In the genomic region with DNA sequence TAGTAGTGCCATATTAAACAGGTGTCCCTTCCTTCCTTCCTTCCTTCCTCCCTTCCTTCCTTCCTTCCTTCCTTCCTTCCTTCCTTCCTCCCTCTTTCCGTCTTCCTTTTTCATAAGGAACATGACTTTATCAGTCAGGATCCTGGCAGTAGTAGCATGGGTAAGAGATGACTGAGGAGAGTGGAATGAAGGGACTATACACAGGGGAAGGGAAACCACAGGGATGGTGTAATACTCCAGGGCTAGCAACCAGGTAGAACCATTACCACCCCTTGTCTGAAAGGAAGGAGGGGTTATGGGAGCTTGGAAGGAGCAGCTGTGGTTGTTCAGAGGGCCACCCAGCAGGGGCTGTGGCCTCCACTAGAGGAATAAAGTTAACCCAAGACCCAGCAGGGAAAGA, we compare ENCODE assay signal across 23 cellular contexts. TPM values are rescaled to one million over a fixed set of nuclear protein-coding genes. Genes with fewer than 3 reads are reported as not detected.
DNase-seq lines count a peak whose midpoint lies in the region; ATAC-seq, FAIRE-seq and TF ChIP-seq lines count a peak whose summit lies in the region.
"Had no signal": no experiment of that assay in that cellular context is flagged by ENCODE, and none has a peak within 500 bp of the region (broad histone marks: within the 10 kb centered on the region; RNA-seq: fewer than 3 reads in every experiment).

No MANE protein-coding gene starts in this region.

- ATAC-seq in HG03457 (IDR thresholded peaks at IDR 0.05; ENCODE audit: unreplicated experiment), result no peak
- ATAC-seq: HepG2, lower lobe of right lung, sciatic nerve had no signal

- POLR2A ChIA-PET in CD8-positive, alpha-beta memory T cell (lab: Charles Lee), result no interaction called here

- no peaks in the 10 kb centered on the region for H3K27me3 ChIP-seq in BLaER1 treated with 17β-estradiol and CSF1 and Interleukin-3, amounts not matched to agents 10 nM and 100 nM
- H3K27me3 ChIP-seq in CD8-positive, alpha-beta memory T cell (ENCODE audit: insufficient read depth, low read length, poor library complexity, severe bottlenecking), result peaks cover 5% of the 10 kb centered on the region
- H3K27me3 ChIP-seq in suprapubic skin, result peaks cover 6% of the 10 kb centered on the region
- H3K27me3 ChIP-seq: esophagus muscularis mucosa, ovary had no signal

- H3K9me3 ChIP-seq in BLaER1 treated with 17β-estradiol and CSF1 and Interleukin-3, amounts not matched to agents 10 nM and 100 nM (replicated peaks in 1 of 11), result peaks cover 0 to 18% (median 8%) of the 10 kb centered on the region in 11 experiments; a peak in 13 of 22 replicates
- H3K9me3 ChIP-seq in CD8-positive, alpha-beta memory T cell (ENCODE audit: low read length), result no peaks in the 10 kb centered on the region
- H3K9me3 ChIP-seq in suprapubic skin, result no peaks in the 10 kb centered on the region
- H3K9me3 ChIP-seq: lower lobe of right lung, ovary had no signal

- no peak for TF ChIP-seq POLR2A in suprapubic skin (IDR thresholded peaks at IDR 0.05)

- H3K27me3 Mint-ChIP-seq in CD8-positive, alpha-beta memory T cell, result peaks cover 21 to 53% of the 10 kb centered on the region in 2 donors

- CTCF ChIA-PET in CD8-positive, alpha-beta memory T cell (lab: Charles Lee), result no interaction called here

- TF ChIP-seq EP300 in suprapubic skin (IDR thresholded peaks at IDR 0.05), result no peak

- 79% methylated on average over 1 of the region's 1 CpG for WGBS in suprapubic skin

- no peak overlapping the region for H3K4me3 Mint-ChIP-seq in CD8-positive, alpha-beta memory T cell
- H3K4me3 Mint-ChIP-seq: activated naive CD8-positive, alpha-beta T cell had no signal

- peak overlapping the region; percentile 3 to 88 (median 40); a peak in 16 of 22 replicates for H3K4me2 ChIP-seq in BLaER1 treated with 17β-estradiol and CSF1 and Interleukin-3, amounts not matched to agents 10 nM and 100 nM

- no peak overlapping the region for H3K4me3 ChIP-seq in BLaER1 treated with 17β-estradiol and CSF1 and Interleukin-3, amounts not matched to agents 10 nM and 100 nM
- no peak overlapping the region for H3K4me3 ChIP-seq in CD8-positive, alpha-beta memory T cell (ENCODE audit: low read length)
- no peak overlapping the region for H3K4me3 ChIP-seq in suprapubic skin
- H3K4me3 ChIP-seq: esophagus muscularis mucosa, lower lobe of right lung, ovary had no signal

- TF ChIP-seq CTCF in suprapubic skin (IDR thresholded peaks at IDR 0.05), result no peak

- H3K36me3 Mint-ChIP-seq in CD8-positive, alpha-beta memory T cell, result peaks cover 0 to 10% (median 0%) of the 10 kb centered on the region in 3 donors

- peaks cover 33 to 52% (median 46%) of the 10 kb centered on the region in 10 experiments for H3K4me1 ChIP-seq in BLaER1 treated with 17β-estradiol and CSF1 and Interleukin-3, amounts not matched to agents 10 nM and 100 nM
- no peaks in the 10 kb centered on the region for H3K4me1 ChIP-seq in CD8-positive, alpha-beta memory T cell (ENCODE audit: insufficient read depth, low read length)
- H3K4me1 ChIP-seq in suprapubic skin, result peaks cover 13% of the 10 kb centered on the region
- H3K4me1 ChIP-seq: esophagus muscularis mucosa, lower lobe of right lung had no signal

- H3K27ac Mint-ChIP-seq in CD8-positive, alpha-beta memory T cell, result no peak overlapping the region
- H3K27ac Mint-ChIP-seq: activated naive CD8-positive, alpha-beta T cell had no signal

- H4K20me1 ChIP-seq in BLaER1 treated with 17β-estradiol and CSF1 and Interleukin-3, amounts not matched to agents 10 nM and 100 nM, result no peaks in the 10 kb centered on the region

- DNase-seq in HTR-8/SVneo (ENCODE audit: insufficient read length, low spot score) (no peak), astrocyte of the hippocampus (ENCODE audit: low read depth, low spot score) (peak; percentile 63), kidney tubule cell (ENCODE audit: low spot score) (peak; percentile 85), NCI-H345 (lab: John Stamatoyannopoulos, UW) (no peak), suprapubic skin (ENCODE audit: low spot score in 2 of 2) (no peak)
- no peak for DNase-seq in CD8-positive, alpha-beta memory T cell
- DNase-seq: activated CD4-positive, CD25-positive, alpha-beta regulatory T cell; activated CD8-positive, alpha-beta memory T cell treated with anti-CD3 and anti-CD28 coated beads for 24 hours; caudate nucleus; head of caudate nucleus; lower lobe of right lung; MM.1S; NCI-H187 treated with DMSO at 0.1 percent for 48 hours; NCI-H510A; ovary; SHP77; stimulated activated CD4-positive, alpha-beta T cell treated with anti-CD3 and anti-CD28 coated beads, Interleukin-1b, Interleukin-23, amount 100 ng/mL, for 48 hours had no signal

- H3K9ac ChIP-seq in BLaER1 treated with 17β-estradiol and CSF1 and Interleukin-3, amounts not matched to agents 10 nM and 100 nM, result no peak overlapping the region

- peaks cover 0 to 10% (median 6%) of the 10 kb centered on the region in 5 donors for H3K9me3 Mint-ChIP-seq in CD8-positive, alpha-beta memory T cell

- H3K36me3 ChIP-seq in BLaER1 treated with 17β-estradiol and CSF1 and Interleukin-3, amounts not matched to agents 10 nM and 100 nM, result no peaks in the 10 kb centered on the region
- H3K36me3 ChIP-seq in CD8-positive, alpha-beta memory T cell (ENCODE audit: insufficient read depth, low read length), result no peaks in the 10 kb centered on the region
- no peaks in the 10 kb centered on the region for H3K36me3 ChIP-seq in suprapubic skin
- H3K36me3 ChIP-seq: esophagus muscularis mucosa, lower lobe of right lung, ovary had no signal

- FAIRE-seq in HTR-8/SVneo (lab: Jason Lieb, UNC), result peak; percentile 40
- FAIRE-seq: HepG2 had no signal

- H3K27ac ChIP-seq in BLaER1 treated with 17β-estradiol and CSF1 and Interleukin-3, amounts not matched to agents 10 nM and 100 nM, result no peak overlapping the region
- H3K27ac ChIP-seq in CD8-positive, alpha-beta memory T cell (ENCODE audit: low read depth, low read length), result no peak overlapping the region
- no peak overlapping the region for H3K27ac ChIP-seq in suprapubic skin
- H3K27ac ChIP-seq: esophagus muscularis mucosa, lower lobe of right lung, ovary had no signal

- H3K4me1 Mint-ChIP-seq in CD8-positive, alpha-beta memory T cell, result peaks cover 0 to 2% (median 0%) of the 10 kb centered on the region in 3 donors

RNA-seq across cellular contexts. Expression of gene KDM3A, which starts 23.2 kb away (rescaled TPM):
- total RNA-seq in CD8-positive, alpha-beta memory T cell, result 10 to 100 TPM; 45.8 to 46.2 TPM
- polyA plus RNA-seq in CD8-positive, alpha-beta memory T cell, result 21.1 TPM
- total RNA-seq in suprapubic skin, result 100 to 1,000 TPM in 1 of 4 donors, 10 to 100 TPM in 3; 42.9 to 153 (median 64.9) TPM

Comparison
In these comparisons a context has a peak if more than half of its experiments do, and no peak if none do; other contexts are left out.
1. DNase-seq: peak in astrocyte of the hippocampus (single experiment) and kidney tubule cell (single experiment); none in HTR-8/SVneo (single experiment), NCI-H345 (single experiment), CD8-positive, alpha-beta memory T cell (0 of 5) and suprapubic skin (0 of 2).